28 cellular contexts compared by ENCODE assay signal in genomic region chr11:16598032-16598431, GRCh38.
"Had no signal": no experiment of that assay in that cellular context is flagged by ENCODE, and none has a peak within 500 bp of the region (broad histone marks: within the 10 kb centered on the region; RNA-seq: fewer than 3 reads in every experiment).

No MANE protein-coding gene starts in this region.

- DNase-seq: colonic mucosa; cortex of kidney; dermis blood vessel endothelial cell; dorsolateral prefrontal cortex; effector CD4-positive, alpha-beta T cell; effector CD8-positive, alpha-beta T cell; effector memory CD4-positive, alpha-beta T cell; effector memory CD8-positive, alpha-beta T cell; endodermal cell; erythroblast; esophagus squamous epithelium; foreskin fibroblast; foreskin keratinocyte; foreskin melanocyte; gastrocnemius medialis; glutamatergic neuron; head of caudate nucleus; heart left ventricle; heart right ventricle had no signal

- H3K27me3 ChIP-seq: colonic mucosa, foreskin keratinocyte, gastrocnemius medialis, hepatocyte had no signal

- H2AFZ ChIP-seq: hepatocyte had no signal

- H3K4me2 ChIP-seq: hepatocyte had no signal

- FAIRE-seq: colon, endometrium, endothelial cell of umbilical vein, frontal cortex had no signal

- H3K4me3 ChIP-seq: colonic mucosa, dorsolateral prefrontal cortex, esophagus muscularis mucosa, esophagus squamous epithelium, gastrocnemius medialis, gastroesophageal sphincter, heart left ventricle, heart right ventricle, hepatocyte had no signal

- H3K9me3 ChIP-seq: colonic mucosa, esophagus muscularis mucosa, esophagus squamous epithelium, gastrocnemius medialis, gastroesophageal sphincter, heart left ventricle, heart right ventricle had no signal

- ATAC-seq: effector memory CD8-positive, alpha-beta T cell; esophagus mucosa; foreskin keratinocyte; gastrocnemius medialis; gastroesophageal sphincter; heart left ventricle; heart right ventricle had no signal

- H3K4me1 ChIP-seq: colonic mucosa, foreskin keratinocyte, gastroesophageal sphincter had no signal

- H3K27ac ChIP-seq: colonic mucosa, dorsolateral prefrontal cortex, epithelial cell of prostate, esophagus muscularis mucosa, esophagus squamous epithelium, foreskin keratinocyte, gastrocnemius medialis, gastroesophageal sphincter, heart left ventricle, heart right ventricle, hepatocyte had no signal

- H3K36me3 ChIP-seq: colonic mucosa, esophagus muscularis mucosa, esophagus squamous epithelium, gastrocnemius medialis, gastroesophageal sphincter, heart left ventricle, heart right ventricle had no signal
